ENCODE assay signal across 18 cellular contexts in the genomic region with DNA sequence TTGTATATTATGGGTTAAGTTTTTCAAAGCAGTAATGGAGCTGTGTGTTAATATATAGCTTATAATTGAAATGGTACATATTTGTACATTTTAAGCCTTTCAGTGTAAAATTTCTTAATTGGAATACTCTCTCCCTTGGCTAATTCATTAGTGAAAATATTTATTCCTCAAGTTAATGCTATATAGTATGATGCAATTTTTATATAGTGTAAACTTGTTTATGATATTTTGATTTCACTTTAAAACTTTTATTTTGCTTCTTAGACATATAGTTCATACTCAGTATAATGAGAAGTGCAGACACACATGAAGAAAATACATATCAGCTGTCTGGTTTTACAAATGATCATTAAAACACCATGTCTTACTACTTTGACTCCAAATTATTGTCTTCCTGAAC.
DNase-seq lines count a peak whose midpoint lies in the region; ATAC-seq, FAIRE-seq and TF ChIP-seq lines count a peak whose summit lies in the region.
"Had no signal": no experiment of that assay in that cellular context is flagged by ENCODE, and none has a peak within 500 bp of the region (broad histone marks: within the 10 kb centered on the region; RNA-seq: fewer than 3 reads in every experiment).

No MANE protein-coding gene starts in this region.

- CTCF ChIA-PET in HepG2 (lab: Yijun Ruan, JAX; ENCODE audit: low intra/inter-chr PET ratio, low total read pairs), result no interaction called here

- H4K20me1 ChIP-seq in HepG2 (ENCODE audit: insufficient read depth, low read length), result no peaks in the 10 kb centered on the region
- H4K20me1 ChIP-seq: BLaER1 had no signal

- peaks cover 5 to 43% (median 12%) of the 10 kb centered on the region in 4 donors for H3K4me1 ChIP-seq in liver (ENCODE audit: control insufficient read depth in 4 of 4, insufficient read depth in 4 of 4, low read length in 3 of 4)
- peaks cover 6% of the 10 kb centered on the region for H3K4me1 ChIP-seq in HepG2 (ENCODE audit: insufficient read depth, low read length)
- peaks cover 27% of the 10 kb centered on the region for H3K4me1 ChIP-seq in endocrine pancreas (ENCODE audit: control insufficient read depth, insufficient read depth, low read length)
- H3K4me1 ChIP-seq in psoas muscle, result peaks cover 57% of the 10 kb centered on the region
- H3K4me1 ChIP-seq: A549, BLaER1 had no signal

- TF ChIP-seq EP300 in HepG2 (IDR thresholded peaks at IDR 0.05; ENCODE audit: low read depth in 2 of 2, low read length in 2 of 2), result no peak
- no peak for TF ChIP-seq EP300 in HepG2 (CRISPR knock-in tag; IDR thresholded peaks at IDR 0.05; ENCODE audit: borderline replicate concordance)

- no peak for TF ChIP-seq POLR2A in HepG2 (IDR thresholded peaks at IDR 0.05; ENCODE audit: insufficient read depth in 1 of 2, low read depth in 2 of 2, low read length in 2 of 2)

- H3K9me3 ChIP-seq in liver (ENCODE audit: control insufficient read depth in 4 of 4, low read length in 3 of 4) (no peaks in the 10 kb centered on the region), HepG2 (ENCODE audit: low read length) (no peaks in the 10 kb centered on the region), endocrine pancreas (ENCODE audit: control insufficient read depth, low read length) (no peaks in the 10 kb centered on the region), psoas muscle (no peaks in the 10 kb centered on the region)
- H3K9me3 ChIP-seq: A549, BLaER1 had no signal

- POLR2A ChIA-PET in HepG2 (lab: Yijun Ruan, JAX), result no interaction called here

- no peak overlapping the region for H2AFZ ChIP-seq in HepG2 (ENCODE audit: low read length)

- no peaks in the 10 kb centered on the region for H3K79me2 ChIP-seq in HepG2 (ENCODE audit: insufficient read depth, low read length)

- H3K27me3 ChIP-seq in liver (ENCODE audit: control insufficient read depth in 4 of 4, insufficient read depth in 4 of 4, low read length in 3 of 4) (no peaks in the 10 kb centered on the region), HepG2 (ENCODE audit: control insufficient read depth in 1 of 2, insufficient read depth in 2 of 2, low read length in 2 of 2) (no peaks in the 10 kb centered on the region), endocrine pancreas (ENCODE audit: control insufficient read depth, insufficient read depth, low read length) (no peaks in the 10 kb centered on the region), psoas muscle (ENCODE audit: insufficient read depth in 3 of 3, low read length in 2 of 3) (no peaks in the 10 kb centered on the region), brain microvascular endothelial cell (replicated peaks) (no peaks in the 10 kb centered on the region)
- H3K27me3 ChIP-seq: BLaER1 had no signal

- H3K4me3 ChIP-seq in liver (ENCODE audit: low read depth in 1 of 3, low read length in 3 of 3) (no peak overlapping the region), HepG2 (replicated peaks in 1 of 3; ENCODE audit: insufficient read depth in 1 of 3, low read depth in 2 of 3, low read length in 3 of 3) (no peak overlapping the region), endocrine pancreas (ENCODE audit: control insufficient read depth, insufficient read depth, low read length) (peak overlapping the region; percentile 50), psoas muscle (peak overlapping the region; percentile 41), brain microvascular endothelial cell (ENCODE audit: low read depth, low read length) (no peak overlapping the region)
- H3K4me3 ChIP-seq: A549, BLaER1 had no signal

- intact Hi-C loops in HepG2 (cut with micrococcal nuclease; ENCODE audit: unreplicated experiment), result no loop called here
- intact Hi-C loops in psoas muscle (cut with DNase I), result no loop called here

- H3K4me2 ChIP-seq in HepG2 (ENCODE audit: low read depth, low read length), result no peak overlapping the region
- H3K4me2 ChIP-seq: A549, BLaER1 had no signal

- ATAC-seq in HepG2 (no peak), psoas muscle (no peak), GM21619 (IDR thresholded peaks at IDR 0.05; ENCODE audit: unreplicated experiment) (no peak), SK-N-SH treated with all-trans-retinoic acid at 6 μM for 48 hours (no peak)
- ATAC-seq: A549, HCT116 had no signal

- no TSS peak for BruUV-seq in HepG2 (replicated peaks; lab: Mats Ljungman, UMichigan)

- DNase-seq in HepG2 (ENCODE audit: low spot score) (no peak), psoas muscle (no peak), SW 1271 (lab: John Stamatoyannopoulos, UW) (no peak), brain microvascular endothelial cell (no peak)
- DNase-seq: CD4-positive, alpha-beta memory T cell; DND-41; EL; GOT3; H7 had no signal

- H3K9ac ChIP-seq in liver (ENCODE audit: low read depth in 1 of 2, low read length in 2 of 2), result peak overlapping the region in 1 of 2 donors; percentile 69
- no peak overlapping the region for H3K9ac ChIP-seq in HepG2 (ENCODE audit: insufficient read depth, low read depth, low read length)
- no peak overlapping the region for H3K9ac ChIP-seq in endocrine pancreas (ENCODE audit: control insufficient read depth, insufficient read depth, low read length)
- H3K9ac ChIP-seq: BLaER1 had no signal

- no peak for FAIRE-seq in HepG2 (lab: Jason Lieb, UNC)
- FAIRE-seq: A549, GM12891 had no signal

- H3K27ac ChIP-seq in liver (ENCODE audit: low read depth in 1 of 2, low read length in 2 of 2), result peak overlapping the region; percentile 61 to 77
- H3K27ac ChIP-seq in HepG2 (ENCODE audit: extremely low read length, insufficient read depth, low read length), result no peak overlapping the region
- H3K27ac ChIP-seq in psoas muscle, result peak overlapping the region; percentile 66
- H3K27ac ChIP-seq in brain microvascular endothelial cell, result no peak overlapping the region
- H3K27ac ChIP-seq: 22Rv1, A549, BLaER1 had no signal

- no peak for TF ChIP-seq RAD21 in liver (IDR thresholded peaks at IDR 0.05)
- TF ChIP-seq RAD21 in HepG2 (CRISPR knock-in tag; IDR thresholded peaks at IDR 0.05), result no peak

- TF ChIP-seq CTCF in liver (IDR thresholded peaks at IDR 0.05; ENCODE audit: low read depth, low read length, missing input control) (no peak), HepG2 (CRISPR knock-in tag; IDR thresholded peaks at IDR 0.05) (no peak), psoas muscle (IDR thresholded peaks at IDR 0.05) (no peak), brain microvascular endothelial cell (IDR thresholded peaks at IDR 0.05; ENCODE audit: low read depth, low read length, missing control alignments) (no peak)

- H3K36me3 ChIP-seq in liver (ENCODE audit: control insufficient read depth in 4 of 4, insufficient read depth in 3 of 4, low read depth in 1 of 4, low read length in 3 of 4) (no peaks in the 10 kb centered on the region), HepG2 (replicated peaks in 1 of 2; ENCODE audit: control insufficient read depth in 1 of 2, insufficient read depth in 2 of 2, low read length in 2 of 2) (no peaks in the 10 kb centered on the region), endocrine pancreas (ENCODE audit: control insufficient read depth, insufficient read depth, low read length) (no peaks in the 10 kb centered on the region), psoas muscle (ENCODE audit: insufficient read depth in 1 of 2, low read depth in 1 of 2) (no peaks in the 10 kb centered on the region), brain microvascular endothelial cell (replicated peaks) (no peaks in the 10 kb centered on the region)
- H3K36me3 ChIP-seq: BLaER1 had no signal

- in situ Hi-C loops in HepG2 (cut with HindIII; ENCODE audit: extremely low pct_ligation_motif_present, low pct_unique_long_range_greater_than_20kb), result no loop called here
- in situ Hi-C loops in brain microvascular endothelial cell (cut with HindIII; ENCODE audit: low pct_ligation_motif_present, low sequenced_read_pairs), result no loop called here

TF ChIP-seq in liver, 16 proteins besides CTCF, POLR2A, EP300 and RAD21:
- TF ChIP-seq, protein P1, sequence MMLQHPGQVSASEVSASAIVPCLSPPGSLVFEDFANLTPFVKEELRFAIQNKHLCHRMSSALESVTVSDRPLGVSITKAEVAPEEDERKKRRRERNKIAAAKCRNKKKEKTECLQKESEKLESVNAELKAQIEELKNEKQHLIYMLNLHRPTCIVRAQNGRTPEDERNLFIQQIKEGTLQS (IDR thresholded peaks at IDR 0.05), result no peak

TF ChIP-seq in HepG2, 621 proteins besides CTCF, POLR2A, EP300 and RAD21:
- TF ChIP-seq ZNF614 (CRISPR knock-in tag; IDR thresholded peaks at IDR 0.05; ENCODE audit: borderline replicate concordance) (no peak), SETDB1 (CRISPR knock-in tag; IDR thresholded peaks at IDR 0.05; ENCODE audit: borderline replicate concordance) (no peak), TEAD3 (CRISPR knock-in tag; optimal IDR thresholded peaks at IDR 0.05; ENCODE audit: borderline replicate concordance) (no peak), ZSCAN25 (CRISPR knock-in tag; IDR thresholded peaks at IDR 0.05) (no peak), KDM1A (CRISPR knock-in tag; IDR thresholded peaks at IDR 0.05) (no peak), MTF1 (CRISPR knock-in tag; IDR thresholded peaks at IDR 0.05) (no peak), ISX (CRISPR knock-in tag; conservative IDR thresholded peaks at IDR 0.05) (no peak), NCOA5 (CRISPR knock-in tag; IDR thresholded peaks at IDR 0.05) (no peak), ZNF577 (CRISPR knock-in tag; IDR thresholded peaks at IDR 0.05; ENCODE audit: borderline replicate concordance, low read depth) (no peak)

TF ChIP-seq in SK-N-SH treated with all-trans-retinoic acid at 6 μM for 48 hours, 23 proteins besides CTCF, POLR2A, EP300 and RAD21:
- no peak for TF ChIP-seq ZNF70 (CRISPR knock-in tag; IDR thresholded peaks at IDR 0.05)
- no peak for TF ChIP-seq ZFP30 (CRISPR knock-in tag; IDR thresholded peaks at IDR 0.05)
- TF ChIP-seq OSR1 (CRISPR knock-in tag; IDR thresholded peaks at IDR 0.05), result no peak

Comparison
In these comparisons a context has a peak if more than half of its experiments do, and no peak if none do; other contexts are left out.
1. H3K27ac ChIP-seq: peak in liver (2 of 2) and psoas muscle (single experiment); none in HepG2 (single experiment) and brain microvascular endothelial cell (single experiment).
2. H3K4me3 ChIP-seq: peak in endocrine pancreas (single experiment) and psoas muscle (single experiment); none in liver (0 of 3), HepG2 (0 of 3) and brain microvascular endothelial cell (single experiment).